23 cellular contexts compared by ENCODE assay signal in the genomic region with DNA sequence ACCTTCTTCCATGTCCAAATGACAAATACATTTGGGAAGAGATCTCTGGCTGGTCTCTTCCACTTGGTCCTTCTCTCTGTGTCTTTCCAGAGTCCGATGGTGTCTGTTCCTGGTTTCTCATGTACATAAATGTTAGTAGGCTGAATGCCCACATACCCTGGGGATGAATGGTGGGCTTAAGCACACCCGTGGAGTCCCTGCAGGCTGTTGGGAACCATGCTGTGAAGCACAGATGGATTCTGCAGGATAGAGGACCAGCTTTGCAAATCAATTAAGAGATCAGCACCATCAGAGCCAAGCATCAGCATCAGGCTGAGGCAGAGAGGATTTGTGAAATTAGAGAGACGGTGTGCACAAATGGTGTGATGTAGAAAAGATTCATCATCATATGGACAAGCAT.
"Had no signal": no experiment of that assay in that cellular context is flagged by ENCODE, and none has a peak within 500 bp of the region (broad histone marks: within the 10 kb centered on the region; RNA-seq: fewer than 3 reads in every experiment).

No MANE protein-coding gene starts in this region.

- FAIRE-seq: endothelial cell of umbilical vein, urothelium cell line had no signal

- H3K4me3 Mint-ChIP-seq: endodermal cell; naive thymus-derived CD4-positive, alpha-beta T cell; nephron progenitor cell; stimulated activated effector memory CD8-positive, alpha-beta T cell treated with anti-CD3 and anti-CD28 coated beads, Interleukin-12 subunit alpha, Interleukin-12 subunit beta, amount 100 ng/mL, for 72 hours; type B pancreatic cell had no signal

- H3K27ac Mint-ChIP-seq: endodermal cell; naive thymus-derived CD4-positive, alpha-beta T cell; nephron progenitor cell; stimulated activated effector memory CD8-positive, alpha-beta T cell treated with anti-CD3 and anti-CD28 coated beads, Interleukin-12 subunit alpha, Interleukin-12 subunit beta, amount 100 ng/mL, for 72 hours; type B pancreatic cell had no signal

- H3K4me1 Mint-ChIP-seq: stimulated activated effector memory CD8-positive, alpha-beta T cell treated with anti-CD3 and anti-CD28 coated beads, Interleukin-12 subunit alpha, Interleukin-12 subunit beta, amount 100 ng/mL, for 72 hours had no signal

- H3K27ac ChIP-seq: foreskin keratinocyte, hepatocyte, neutrophil, psoas muscle, right lobe of liver, suprapubic skin, thyroid gland had no signal

- H3K9me3 Mint-ChIP-seq: endodermal cell; nephron progenitor cell; stimulated activated effector memory CD8-positive, alpha-beta T cell treated with anti-CD3 and anti-CD28 coated beads, Interleukin-12 subunit alpha, Interleukin-12 subunit beta, amount 100 ng/mL, for 72 hours; type B pancreatic cell had no signal

- H3K4me3 ChIP-seq: hepatocyte, psoas muscle, right lobe of liver, suprapubic skin, thyroid gland had no signal

- DNase-seq: effector CD4-positive, alpha-beta T cell; endodermal cell; erythroblast; foreskin keratinocyte; head of caudate nucleus; kidney glomerular epithelial cell; mesendoderm; naive thymus-derived CD4-positive, alpha-beta T cell; nephron progenitor cell; psoas muscle; retina; right lobe of liver; stimulated activated CD4-positive, alpha-beta T cell treated with anti-CD3 and anti-CD28 coated beads, Interleukin-4, amount 100 ng/mL, for 1 hour; stimulated activated CD8-positive, alpha-beta memory T cell treated with anti-CD3 and anti-CD28 coated beads, Interleukin-4, amount 100 ng/mL, for 48 hours; stimulated activated naive CD8-positive, alpha-beta T cell treated with anti-CD3 and anti-CD28 coated beads, Interleukin-15, Interleukin-2, amounts not matched to agents 100 U/mL and 50 U/mL, for 24 hours; thyroid gland had no signal

- H3K36me3 Mint-ChIP-seq: stimulated activated effector memory CD8-positive, alpha-beta T cell treated with anti-CD3 and anti-CD28 coated beads, Interleukin-12 subunit alpha, Interleukin-12 subunit beta, amount 100 ng/mL, for 72 hours; type B pancreatic cell had no signal

- H3K27me3 ChIP-seq: right lobe of liver, suprapubic skin, thyroid gland had no signal

- H3K4me1 ChIP-seq: foreskin keratinocyte, psoas muscle, suprapubic skin, thyroid gland had no signal

- H3K36me3 ChIP-seq: neutrophil, right lobe of liver, suprapubic skin, thyroid gland had no signal

- H3K9me3 ChIP-seq: neutrophil, psoas muscle, right lobe of liver, suprapubic skin, thyroid gland had no signal

- ATAC-seq: foreskin keratinocyte; naive thymus-derived CD4-positive, alpha-beta T cell; psoas muscle; right lobe of liver; stimulated activated effector memory CD8-positive, alpha-beta T cell treated with anti-CD3 and anti-CD28 coated beads, Interleukin-12 subunit alpha, Interleukin-12 subunit beta, amount 100 ng/mL, for 72 hours; stimulated activated naive CD8-positive, alpha-beta T cell treated with anti-CD3 and anti-CD28 coated beads, Interleukin-15, Interleukin-2, amounts not matched to agents 100 U/mL and 50 U/mL, for 24 hours had no signal
